In the genomic region with DNA sequence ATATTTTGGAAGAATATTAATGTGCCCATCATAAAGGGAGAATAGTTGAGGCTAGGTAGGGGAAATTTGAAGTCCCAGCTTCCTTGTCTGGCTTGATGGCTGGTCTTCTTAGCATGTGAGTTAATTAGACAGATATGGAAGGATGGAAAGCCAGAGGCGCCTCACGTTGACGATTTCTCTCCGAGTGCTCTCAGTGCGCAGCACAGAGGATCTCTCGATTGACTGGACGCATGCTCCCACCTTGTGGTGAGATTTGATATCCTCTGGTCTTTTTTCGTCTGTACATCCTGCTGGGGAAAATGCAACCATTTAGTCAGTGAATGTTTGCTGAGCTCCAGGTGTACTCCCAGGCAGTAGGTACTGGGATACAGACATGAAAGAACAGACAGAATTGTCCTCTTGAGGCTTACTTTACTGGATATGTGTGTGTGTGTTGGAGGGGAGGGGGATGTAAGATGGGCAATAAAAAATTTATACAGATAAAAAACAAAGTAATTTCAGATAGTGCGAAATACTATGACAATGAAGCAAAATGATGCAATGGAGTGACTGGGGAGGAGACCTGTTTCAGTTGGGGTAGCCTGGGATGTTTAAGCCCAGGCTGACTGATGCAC, we compare ENCODE assay signal across 8 cellular contexts.
DNase-seq lines count a peak whose midpoint lies in the region; ATAC-seq and FAIRE-seq lines count a peak whose summit lies in the region.

No MANE protein-coding gene starts in this region.

- ATAC-seq in GM21529 (IDR thresholded peaks at IDR 0.05; ENCODE audit: unreplicated experiment) (peak; percentile 83), GM18517 (IDR thresholded peaks at IDR 0.05; ENCODE audit: unreplicated experiment) (no peak)

- DNase-seq in RPMI8226 (peak; percentile 74), amniotic epithelial cell (ENCODE audit: low read depth) (peak; percentile 67), iPS DF 19.7 (ENCODE audit: low read depth, low spot score) (peak; percentile 17), NCI-H2107 treated with DMSO at 0.1 percent for 48 hours (lab: John Stamatoyannopoulos, UW; ENCODE audit: unreplicated experiment) (no peak)
- peak; percentile 70 for DNase-seq in stimulated activated CD4-positive, alpha-beta T cell treated with anti-CD3 and anti-CD28 coated beads, Interleukin-15, amount 100 ng/mL, for 24 hours

- peak; percentile 44 for FAIRE-seq in A204.1 (lab: Jason Lieb, UNC)
